ENCODE assay signal across 1 cellular context in the genomic region with DNA sequence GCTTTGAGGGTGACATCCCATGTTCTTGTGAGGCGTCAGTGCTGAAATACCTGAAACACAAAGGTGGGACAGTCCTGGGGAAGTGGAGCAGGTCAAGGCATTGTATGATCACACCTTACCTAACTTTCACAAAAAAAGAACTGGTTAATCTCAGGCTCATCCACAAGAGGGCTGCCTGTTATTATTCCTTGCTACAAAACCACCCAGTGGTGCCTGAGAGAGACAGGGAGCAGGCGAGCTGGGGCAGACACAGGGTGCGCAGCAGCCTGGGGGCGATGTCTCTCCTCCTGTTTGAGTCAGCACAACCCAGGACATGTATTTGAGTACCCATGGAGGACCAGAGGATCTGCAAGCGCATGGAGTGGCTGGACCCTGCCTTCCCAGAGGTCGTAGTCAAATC.
TF ChIP-seq lines count a peak whose summit lies in the region.

No MANE protein-coding gene starts in this region.

TF ChIP-seq in GM23338, 12 proteins besides CTCF, POLR2A, EP300 and RAD21:
- no peak for TF ChIP-seq ZNF462 (CRISPR knock-in tag; IDR thresholded peaks at IDR 0.05)
- no peak for TF ChIP-seq CREB1 (CRISPR knock-in tag; IDR thresholded peaks at IDR 0.05; ENCODE audit: low read depth)
- no peak for TF ChIP-seq EZH2phosphoT487 (IDR thresholded peaks at IDR 0.05; ENCODE audit: unreplicated experiment)
- no peak for TF ChIP-seq NANOG (IDR thresholded peaks at IDR 0.05; ENCODE audit: borderline replicate concordance)
- TF ChIP-seq JUNB (IDR thresholded peaks at IDR 0.05; ENCODE audit: unreplicated experiment): no peak
- no peak for TF ChIP-seq ZNF114 (CRISPR knock-in tag; IDR thresholded peaks at IDR 0.05)
- TF ChIP-seq EZH2 (IDR thresholded peaks at IDR 0.05; ENCODE audit: low read depth, unreplicated experiment): no peak
- no peak for TF ChIP-seq REST (IDR thresholded peaks at IDR 0.05; ENCODE audit: unreplicated experiment)
- no peak for TF ChIP-seq ZNF331 (CRISPR knock-in tag; IDR thresholded peaks at IDR 0.05; ENCODE audit: low read depth)
- no peak for TF ChIP-seq ETS1 (IDR thresholded peaks at IDR 0.05)
- TF ChIP-seq POLR2AphosphoS5 (IDR thresholded peaks at IDR 0.05; ENCODE audit: low read depth): no peak
- no peak for TF ChIP-seq STAT1 (IDR thresholded peaks at IDR 0.05; ENCODE audit: unreplicated experiment)
